In genomic region chr3:50607271-50608091, GRCh38 we compare ENCODE assay signal across 10 cellular contexts. TPM values are rescaled to one million over a fixed set of nuclear protein-coding genes. Genes with fewer than 3 reads are reported as not detected.
DNase-seq lines count a peak whose midpoint lies in the region; ATAC-seq lines count a peak whose summit lies in the region.
"Had no signal": no experiment of that assay in that cellular context is flagged by ENCODE, and none has a peak within 500 bp of the region (broad histone marks: within the 10 kb centered on the region; RNA-seq: fewer than 3 reads in every experiment).

No MANE protein-coding gene starts in this region.

- POLR2A ChIA-PET in naive thymus-derived CD8-positive, alpha-beta T cell (lab: Charles Lee): interaction anchor here (0.9 to 21.2 kb wide), 8 partner anchors 8 to 266 kb away, joined by 3 to 623 read pairs (median 6); partner anchors contain the start of genes C3orf18, CYB561D2, HEMK1 and MAPKAPK3

- no peaks in the 10 kb centered on the region for H3K9me3 Mint-ChIP-seq in activated naive CD8-positive, alpha-beta T cell (ENCODE audit: low read depth)
- no peaks in the 10 kb centered on the region for H3K9me3 Mint-ChIP-seq in naive thymus-derived CD8-positive, alpha-beta T cell

- peak; percentile 35 for DNase-seq in stimulated activated CD4-positive, alpha-beta T cell treated with anti-CD3 and anti-CD28 coated beads, Interleukin-4, amount 100 ng/mL, for 1 hour
- no peak for DNase-seq in stimulated activated CD4-positive, alpha-beta T cell treated with anti-CD3 and anti-CD28 coated beads, Interleukin-12 subunit alpha, Interleukin-12 subunit beta, amount 100 ng/mL, for 4 hours
- DNase-seq in naive thymus-derived CD8-positive, alpha-beta T cell: no peak
- no peak for DNase-seq in midbrain (lab: John Stamatoyannopoulos, UW)
- DNase-seq in occipital lobe (lab: John Stamatoyannopoulos, UW): no peak
- no peak for DNase-seq in retina
- DNase-seq: caudate nucleus, NCI-H2081 had no signal

- peaks cover 51% of the 10 kb centered on the region for H3K36me3 Mint-ChIP-seq in activated naive CD8-positive, alpha-beta T cell
- H3K36me3 Mint-ChIP-seq in naive thymus-derived CD8-positive, alpha-beta T cell: peaks cover 5 to 70% (median 40%) of the 10 kb centered on the region in 3 donors

- peaks cover 60% of the 10 kb centered on the region for H3K4me1 Mint-ChIP-seq in activated naive CD8-positive, alpha-beta T cell (ENCODE audit: low read depth)
- peaks cover 57 to 94% (median 87%) of the 10 kb centered on the region in 4 donors for H3K4me1 Mint-ChIP-seq in naive thymus-derived CD8-positive, alpha-beta T cell

- no peaks in the 10 kb centered on the region for H3K27me3 Mint-ChIP-seq in activated naive CD8-positive, alpha-beta T cell
- H3K27me3 Mint-ChIP-seq in naive thymus-derived CD8-positive, alpha-beta T cell: no peaks in the 10 kb centered on the region

- no peak for ATAC-seq in naive thymus-derived CD8-positive, alpha-beta T cell
- ATAC-seq in HG02981 (IDR thresholded peaks at IDR 0.05; ENCODE audit: unreplicated experiment): no peak

- peak overlapping the region; percentile 100 for H3K27ac Mint-ChIP-seq in activated naive CD8-positive, alpha-beta T cell
- H3K27ac Mint-ChIP-seq in naive thymus-derived CD8-positive, alpha-beta T cell: peak overlapping the region; percentile 90 to 99 (median 94)

- H3K4me3 Mint-ChIP-seq in activated naive CD8-positive, alpha-beta T cell: peak overlapping the region; percentile 97
- H3K4me3 Mint-ChIP-seq in naive thymus-derived CD8-positive, alpha-beta T cell: peak overlapping the region; percentile 92 to 98 (median 94)

RNA-seq across cellular contexts. Expression of gene CISH, which starts 4.1 kb away (rescaled TPM):
- 1 to 10 TPM; 8.1 to 8.8 TPM for total RNA-seq in naive thymus-derived CD8-positive, alpha-beta T cell
- 100 to 1,000 TPM in 2 of 3 donors, 10 to 100 TPM in 1; 16.3 to 135 (median 100) TPM for polyA plus RNA-seq in naive thymus-derived CD8-positive, alpha-beta T cell
- 0.16 TPM for total RNA-seq in occipital lobe

RNA-seq across cellular contexts. Expression of gene MAPKAPK3, which starts 9.5 kb away (rescaled TPM):
- 10 to 100 TPM; 27.5 TPM for total RNA-seq in naive thymus-derived CD8-positive, alpha-beta T cell
- 10 to 100 TPM; 42.4 to 48.2 (median 48.1) TPM for polyA plus RNA-seq in naive thymus-derived CD8-positive, alpha-beta T cell
- total RNA-seq in occipital lobe: 5.5 TPM

RNA-seq across cellular contexts. Expression of gene HEMK1, which starts 38.2 kb away (rescaled TPM):
- total RNA-seq in naive thymus-derived CD8-positive, alpha-beta T cell: 10 to 100 TPM; 65.1 to 67.1 TPM
- 10 to 100 TPM; 20.2 to 43.1 (median 30.3) TPM for polyA plus RNA-seq in naive thymus-derived CD8-positive, alpha-beta T cell
- 6.9 TPM for total RNA-seq in occipital lobe

RNA-seq across cellular contexts. Expression of gene C3orf18, which starts 39.9 kb away (rescaled TPM):
- 10 to 100 TPM; 17.7 to 18.4 TPM for total RNA-seq in naive thymus-derived CD8-positive, alpha-beta T cell
- polyA plus RNA-seq in naive thymus-derived CD8-positive, alpha-beta T cell: 10 to 100 TPM; 14.1 to 17.3 (median 14.2) TPM
- 13.6 TPM for total RNA-seq in occipital lobe
